Comparison of ENCODE assay signal across 8 cellular contexts in genomic region chr1:204493145-204493881, GRCh38. TPM values are rescaled to one million over a fixed set of nuclear protein-coding genes. Genes with fewer than 3 reads are reported as not detected.
DNase-seq lines count a peak whose midpoint lies in the region; ATAC-seq, FAIRE-seq and TF ChIP-seq lines count a peak whose summit lies in the region.

No MANE protein-coding gene starts in this region.

- H3K4me3 ChIP-seq in cardiac muscle cell (peak overlapping the region; percentile 63), parathyroid adenoma (ENCODE audit: low read depth, low read length) (peak overlapping the region; percentile 64)

- no peak for FAIRE-seq in D721Med (lab: Jason Lieb, UNC)

- no peak for ATAC-seq in HG03139 (IDR thresholded peaks at IDR 0.05; ENCODE audit: unreplicated experiment)

- H3K4me2 ChIP-seq in parathyroid adenoma (ENCODE audit: low read length): peak overlapping the region; percentile 87

- H3K9me3 Mint-ChIP-seq in activated naive CD4-positive, alpha-beta T cell treated with anti-CD3 and anti-CD28 coated beads, Interleukin-2, amount 10 ng/mL, durations not matched to agents 7 days and 5 days: no peaks in the 10 kb centered on the region

- H3K4me3 Mint-ChIP-seq in activated naive CD4-positive, alpha-beta T cell treated with anti-CD3 and anti-CD28 coated beads, Interleukin-2, amount 10 ng/mL, durations not matched to agents 7 days and 5 days: peak overlapping the region; percentile 93

- peaks cover 11% of the 10 kb centered on the region for H3K79me2 ChIP-seq in parathyroid adenoma

- H2AFZ ChIP-seq in parathyroid adenoma: peak overlapping the region; percentile 96

- peak overlapping the region; percentile 74 for H3K9ac ChIP-seq in ES-I3 (ENCODE audit: low read depth, low read length)
- H3K9ac ChIP-seq in parathyroid adenoma: no peak overlapping the region

- TF ChIP-seq CTCF in cardiac muscle cell (IDR thresholded peaks at IDR 0.05; ENCODE audit: low read depth, low read length) (no peak), parathyroid adenoma (IDR thresholded peaks at IDR 0.05) (no peak), D721Med (IDR thresholded peaks at IDR 0.05; ENCODE audit: insufficient read depth, missing control alignments) (no peak)

- H3K9me3 ChIP-seq in ES-I3 (ENCODE audit: control insufficient read depth, insufficient read depth, low read length) (no peaks in the 10 kb centered on the region), cardiac muscle cell (ENCODE audit: low read depth) (no peaks in the 10 kb centered on the region), parathyroid adenoma (ENCODE audit: control insufficient read depth, low read length) (no peaks in the 10 kb centered on the region)

- H3K4me1 Mint-ChIP-seq in activated naive CD4-positive, alpha-beta T cell treated with anti-CD3 and anti-CD28 coated beads, Interleukin-2, amount 10 ng/mL, durations not matched to agents 7 days and 5 days: peaks cover 63% of the 10 kb centered on the region

- H3K27ac ChIP-seq in cardiac muscle cell (peak overlapping the region; percentile 97), parathyroid adenoma (peak overlapping the region; percentile 86)

- peak overlapping the region; percentile 95 for H3K27ac Mint-ChIP-seq in activated naive CD4-positive, alpha-beta T cell treated with anti-CD3 and anti-CD28 coated beads, Interleukin-2, amount 10 ng/mL, durations not matched to agents 7 days and 5 days

- H3K4me1 ChIP-seq in ES-I3 (ENCODE audit: insufficient read depth, low read length) (peaks cover 8% of the 10 kb centered on the region), cardiac muscle cell (ENCODE audit: low read depth) (peaks cover 15% of the 10 kb centered on the region), parathyroid adenoma (no peaks in the 10 kb centered on the region)

- H3K36me3 Mint-ChIP-seq in activated naive CD4-positive, alpha-beta T cell treated with anti-CD3 and anti-CD28 coated beads, Interleukin-2, amount 10 ng/mL, durations not matched to agents 7 days and 5 days: peaks cover 19% of the 10 kb centered on the region

- H3K27me3 Mint-ChIP-seq in activated naive CD4-positive, alpha-beta T cell treated with anti-CD3 and anti-CD28 coated beads, Interleukin-2, amount 10 ng/mL, durations not matched to agents 7 days and 5 days: peaks cover 8% of the 10 kb centered on the region

- DNase-seq in MV-4-11 (lab: John Stamatoyannopoulos, UW) (peak; percentile 45), cardiac muscle cell (ENCODE audit: low read depth in 1 of 2, low spot score in 1 of 2) (peak; percentile 69 to 87), GDM1 (lab: John Stamatoyannopoulos, UW) (no peak), D721Med (ENCODE audit: insufficient read length, low spot score) (no peak)
- DNase-seq in activated naive CD4-positive, alpha-beta T cell treated with anti-CD3 and anti-CD28 coated beads, Interleukin-2, amount 10 ng/mL, durations not matched to agents 7 days and 5 days: peak; percentile 58

- no peaks in the 10 kb centered on the region for H3K27me3 ChIP-seq in cardiac muscle cell
- H3K27me3 ChIP-seq in parathyroid adenoma (ENCODE audit: control insufficient read depth, insufficient read depth, low read length): no peaks in the 10 kb centered on the region

- CTCF ChIA-PET in activated naive CD4-positive, alpha-beta T cell treated with anti-CD3 and anti-CD28 coated beads, Interleukin-2, amount 10 ng/mL, durations not matched to agents 7 days and 5 days (lab: Charles Lee): interaction anchor here (0.5 to 17.5 kb wide), 13 partner anchors 10 to 1162 kb away, joined by 3 to 508 read pairs (median 7); no protein-coding TSS in a partner anchor

- H3K36me3 ChIP-seq in ES-I3 (ENCODE audit: insufficient read depth, low read length) (no peaks in the 10 kb centered on the region; the same call in 1 of the 2 replicates), cardiac muscle cell (no peaks in the 10 kb centered on the region), parathyroid adenoma (ENCODE audit: control insufficient read depth, insufficient read depth, low read length) (no peaks in the 10 kb centered on the region)

RNA-seq across cellular contexts. Expression of gene PIK3C2B, which starts 1.3 kb away (rescaled TPM):
- total RNA-seq in cardiac muscle cell: 23.3 and 36.1 TPM in 2 replicates
- polyA plus RNA-seq in cardiac muscle cell: 10.4 and 11.2 TPM in 2 replicates

RNA-seq across cellular contexts. Expression of gene MDM4, which starts 22.9 kb away (rescaled TPM):
- 38.6 and 62.0 TPM in 2 replicates for total RNA-seq in cardiac muscle cell
- polyA plus RNA-seq in cardiac muscle cell: 22.5 and 30.8 TPM in 2 replicates

Comparison
In these comparisons a context has a peak if more than half of its experiments do, and no peak if none do; other contexts are left out.
1. DNase-seq: peak in MV-4-11 (single experiment), activated naive CD4-positive, alpha-beta T cell treated with anti-CD3 and anti-CD28 coated beads, Interleukin-2, amount 10 ng/mL, durations not matched to agents 7 days and 5 days (single experiment) and cardiac muscle cell (2 of 2); none in GDM1 (single experiment) and D721Med (single experiment).